26 cellular contexts compared by ENCODE assay signal in the genomic region with DNA sequence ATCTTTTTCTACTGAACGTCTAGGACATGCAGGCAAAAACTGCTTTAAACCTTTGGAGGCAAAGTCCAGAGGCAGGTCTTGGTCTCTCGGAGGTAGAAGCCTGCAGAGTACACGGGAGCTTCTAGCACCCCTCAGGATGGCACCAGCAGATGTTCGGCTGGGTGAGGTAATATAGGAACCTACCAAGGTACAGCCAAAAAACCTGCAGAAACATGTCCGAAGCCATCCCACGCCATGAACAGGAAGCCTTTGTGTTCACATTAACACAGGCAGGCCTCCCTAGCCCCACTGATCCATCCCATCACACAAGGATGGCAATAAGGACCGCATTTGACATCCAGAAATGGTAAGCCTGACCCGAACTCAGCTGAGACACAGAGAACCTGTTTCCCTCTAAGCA.
"Had no signal": no experiment of that assay in that cellular context is flagged by ENCODE, and none has a peak within 500 bp of the region (broad histone marks: within the 10 kb centered on the region; RNA-seq: fewer than 3 reads in every experiment).

No MANE protein-coding gene starts in this region.

- DNase-seq: activated B cell treated with CpG ODN at 0.5 μM for 24 hours; activated CD4-positive, alpha-beta T cell treated with anti-CD3 and anti-CD28 coated beads for 36 hours; activated CD4-positive, alpha-beta T cell treated with anti-CD3 and anti-CD28 coated beads, Interleukin-2, amount 50 U/mL, for 4 hours; activated CD8-positive, alpha-beta memory T cell treated with anti-CD3 and anti-CD28 coated beads for 24 hours; activated CD8-positive, alpha-beta memory T cell treated with anti-CD3 and anti-CD28 coated beads, Interleukin-2, amount 50 U/mL, for 4 hours; activated T-cell treated with anti-CD3 and anti-CD28 coated beads, Interleukin-2, amount 50 U/mL, for 24 hours; aorta; caudate nucleus; effector memory CD4-positive, alpha-beta T cell; foreskin melanocyte; glutamatergic neuron; hippocampal formation; left ventricle myocardium inferior; pancreas; psoas muscle; stimulated activated CD4-positive, alpha-beta T cell treated with anti-CD3 and anti-CD28 coated beads, Interleukin-12 subunit alpha, Interleukin-12 subunit beta, amount 100 ng/mL, for 4 hours; stimulated activated CD4-positive, alpha-beta T cell treated with anti-CD3 and anti-CD28 coated beads, Interleukin-4, amount 100 ng/mL, for 4 hours; substantia nigra; T-helper 17 cell; tibial artery had no signal

- H3K4me1 ChIP-seq: pancreas had no signal

- H3K27me3 ChIP-seq: pancreas had no signal

- H3K36me3 ChIP-seq: left ventricle myocardium inferior, pancreas, tibial artery had no signal

- H3K9me3 Mint-ChIP-seq: activated B cell treated with CpG ODN at 0.5 μM for 24 hours; activated naive CD4-positive, alpha-beta T cell treated with anti-CD3 and anti-CD28 coated beads, Interleukin-2, amount 50 U/mL, for 72 hours; activated T-cell treated with anti-CD3 and anti-CD28 coated beads, Interleukin-2, amount 50 U/mL, for 24 hours; activated T-helper 17 cell treated with anti-CD3 and anti-CD28 coated beads, Interleukin-2, amount 50 U/mL, for 72 hours; nephron; stimulated activated naive CD8-positive, alpha-beta T cell treated with anti-CD3 and anti-CD28 coated beads, Interleukin-15, Interleukin-2, amounts not matched to agents 100 ng/mL and 50 ng/mL, for 24 hours had no signal

- H3K4me1 Mint-ChIP-seq: activated B cell treated with CpG ODN at 0.5 μM for 24 hours, T-helper 17 cell had no signal

- H3K9me3 ChIP-seq: left ventricle myocardium inferior, pancreas, psoas muscle, tibial artery had no signal

- ATAC-seq: activated CD4-positive, alpha-beta T cell treated with anti-CD3 and anti-CD28 coated beads for 36 hours; activated naive CD4-positive, alpha-beta T cell treated with anti-CD3 and anti-CD28 coated beads, Interleukin-2, amount 50 U/mL, for 72 hours; activated T-helper 17 cell treated with anti-CD3 and anti-CD28 coated beads, Interleukin-2, amount 50 U/mL, for 72 hours; psoas muscle; right cardiac atrium; T-helper 17 cell had no signal

- H3K36me3 Mint-ChIP-seq: activated naive CD4-positive, alpha-beta T cell treated with anti-CD3 and anti-CD28 coated beads, Interleukin-2, amount 50 U/mL, for 72 hours; brain had no signal

- H3K4me3 Mint-ChIP-seq: activated B cell treated with CpG ODN at 0.5 μM for 24 hours; activated CD4-positive, alpha-beta T cell treated with anti-CD3 and anti-CD28 coated beads for 36 hours; activated T-cell treated with anti-CD3 and anti-CD28 coated beads, Interleukin-2, amount 50 U/mL, for 24 hours; activated T-helper 17 cell treated with anti-CD3 and anti-CD28 coated beads, Interleukin-2, amount 50 U/mL, for 72 hours; brain; nephron; stimulated activated naive CD8-positive, alpha-beta T cell treated with anti-CD3 and anti-CD28 coated beads, Interleukin-15, Interleukin-2, amounts not matched to agents 100 ng/mL and 50 ng/mL, for 24 hours; T-helper 17 cell had no signal

- H3K27ac ChIP-seq: left ventricle myocardium inferior, pancreas, psoas muscle, tibial artery had no signal

- H3K27ac Mint-ChIP-seq: activated B cell treated with CpG ODN at 0.5 μM for 24 hours; activated CD4-positive, alpha-beta T cell treated with anti-CD3 and anti-CD28 coated beads for 36 hours; activated naive CD4-positive, alpha-beta T cell treated with anti-CD3 and anti-CD28 coated beads, Interleukin-2, amount 50 U/mL, for 72 hours; activated T-cell treated with anti-CD3 and anti-CD28 coated beads, Interleukin-2, amount 50 U/mL, for 24 hours; activated T-helper 17 cell treated with anti-CD3 and anti-CD28 coated beads, Interleukin-2, amount 50 U/mL, for 72 hours; nephron; stimulated activated naive CD8-positive, alpha-beta T cell treated with anti-CD3 and anti-CD28 coated beads, Interleukin-15, Interleukin-2, amounts not matched to agents 100 ng/mL and 50 ng/mL, for 24 hours; T-helper 17 cell had no signal

- H3K4me3 ChIP-seq: left ventricle myocardium inferior, pancreas, psoas muscle, tibial artery had no signal
